1 cellular context compared by ENCODE assay signal in genomic region chr3:188205992-188206416, GRCh38.
TF ChIP-seq lines count a peak whose summit lies in the region.

No MANE protein-coding gene starts in this region.

TF ChIP-seq in H1, 55 proteins besides CTCF, POLR2A, EP300 and RAD21:
- TF ChIP-seq JUN (IDR thresholded peaks at IDR 0.05; ENCODE audit: low read depth, low read length): no peak
- TF ChIP-seq CBX5 (IDR thresholded peaks at IDR 0.05; ENCODE audit: low read depth, low read length): no peak
- TF ChIP-seq TBP (IDR thresholded peaks at IDR 0.05; ENCODE audit: low read depth, low read length): no peak
- TF ChIP-seq JUND (IDR thresholded peaks at IDR 0.05; ENCODE audit: low read length): no peak
- TF ChIP-seq CTBP2 (IDR thresholded peaks at IDR 0.05; ENCODE audit: borderline replicate concordance, insufficient read depth, insufficient read length, low read length): no peak
- TF ChIP-seq, protein P1, sequence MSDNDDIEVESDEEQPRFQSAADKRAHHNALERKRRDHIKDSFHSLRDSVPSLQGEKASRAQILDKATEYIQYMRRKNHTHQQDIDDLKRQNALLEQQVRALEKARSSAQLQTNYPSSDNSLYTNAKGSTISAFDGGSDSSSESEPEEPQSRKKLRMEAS (IDR thresholded peaks at IDR 0.05): no peak
